20 cellular contexts compared by ENCODE assay signal in genomic region chr2:63680455-63680854, GRCh38.
"Had no signal": no experiment of that assay in that cellular context is flagged by ENCODE, and none has a peak within 500 bp of the region (broad histone marks: within the 10 kb centered on the region; RNA-seq: fewer than 3 reads in every experiment).

No MANE protein-coding gene starts in this region.

- H3K4me3 ChIP-seq: coronary artery, left lung, lung, tibial nerve had no signal

- FAIRE-seq: endothelial cell of umbilical vein, islet of Langerhans had no signal

- H3K36me3 ChIP-seq: left lung, tibial nerve had no signal

- H3K9me3 ChIP-seq: left lung, tibial nerve had no signal

- H3K4me1 ChIP-seq: left lung, tibial nerve had no signal

- H3K27me3 ChIP-seq: foreskin keratinocyte, left lung, tibial nerve had no signal

- ATAC-seq: foreskin keratinocyte; left lung; naive thymus-derived CD8-positive, alpha-beta T cell; stimulated activated effector memory CD8-positive, alpha-beta T cell treated with anti-CD3 and anti-CD28 coated beads, Interleukin-12 subunit alpha, Interleukin-12 subunit beta, amount 100 ng/mL, for 72 hours had no signal

- H3K27ac ChIP-seq: coronary artery, foreskin keratinocyte, left lung, tibial nerve had no signal

- DNase-seq: central memory CD4-positive, alpha-beta T cell; effector CD4-positive, alpha-beta T cell; endodermal cell; erythroblast; foreskin keratinocyte; hypothalamus; left lung; mesenchymal stem cell; midbrain; naive thymus-derived CD8-positive, alpha-beta T cell; posterior cingulate gyrus; right cardiac atrium; stimulated activated CD4-positive, alpha-beta T cell treated with anti-CD3 and anti-CD28 coated beads, Interleukin-4, amount 100 ng/mL, for 1 hour; stimulated activated CD8-positive, alpha-beta memory T cell treated with anti-CD3 and anti-CD28 coated beads, Interleukin-4, amount 100 ng/mL, for 48 hours had no signal
